Comparison of ENCODE assay signal across 24 cellular contexts in genomic region chr2:173311844-173312606, GRCh38.
"Had no signal": no experiment of that assay in that cellular context is flagged by ENCODE, and none has a peak within 500 bp of the region (broad histone marks: within the 10 kb centered on the region; RNA-seq: fewer than 3 reads in every experiment).

No MANE protein-coding gene starts in this region.

- H3K9ac ChIP-seq: KMS-11 had no signal

- H3K9me3 Mint-ChIP-seq: activated CD4-positive, alpha-beta memory T cell treated with anti-CD3 and anti-CD28 coated beads for 36 hours; activated CD4-positive, alpha-beta T cell treated with anti-CD3 and anti-CD28 coated beads, Interleukin-2, amount 10 ng/mL, durations not matched to agents 7 days and 5 days; activated naive CD4-positive, alpha-beta T cell treated with anti-CD3 and anti-CD28 coated beads for 36 hours; activated naive CD8-positive, alpha-beta T cell treated with anti-CD3 and anti-CD28 coated beads for 36 hours; activated T-helper 17 cell treated with anti-CD3 and anti-CD28 coated beads, Interleukin-2, amount 50 U/mL, for 72 hours had no signal

- H3K4me3 Mint-ChIP-seq: activated CD4-positive, alpha-beta memory T cell treated with anti-CD3 and anti-CD28 coated beads for 36 hours; activated CD4-positive, alpha-beta T cell treated with anti-CD3 and anti-CD28 coated beads, Interleukin-2, amount 10 ng/mL, durations not matched to agents 7 days and 5 days; activated naive CD4-positive, alpha-beta T cell treated with anti-CD3 and anti-CD28 coated beads for 36 hours; activated naive CD8-positive, alpha-beta T cell treated with anti-CD3 and anti-CD28 coated beads for 36 hours; activated T-helper 17 cell treated with anti-CD3 and anti-CD28 coated beads, Interleukin-2, amount 50 U/mL, for 72 hours; T-helper 17 cell had no signal

- H3K4me3 ChIP-seq: cardiac muscle cell, PC-9 had no signal

- H3K27ac Mint-ChIP-seq: activated CD4-positive, alpha-beta memory T cell treated with anti-CD3 and anti-CD28 coated beads for 36 hours; activated CD4-positive, alpha-beta T cell treated with anti-CD3 and anti-CD28 coated beads, Interleukin-2, amount 10 ng/mL, durations not matched to agents 7 days and 5 days; activated naive CD4-positive, alpha-beta T cell treated with anti-CD3 and anti-CD28 coated beads for 36 hours; activated naive CD8-positive, alpha-beta T cell treated with anti-CD3 and anti-CD28 coated beads for 36 hours; activated T-helper 17 cell treated with anti-CD3 and anti-CD28 coated beads, Interleukin-2, amount 50 U/mL, for 72 hours; T-helper 17 cell had no signal

- H3K36me3 Mint-ChIP-seq: activated CD4-positive, alpha-beta memory T cell treated with anti-CD3 and anti-CD28 coated beads for 36 hours; activated naive CD8-positive, alpha-beta T cell treated with anti-CD3 and anti-CD28 coated beads for 36 hours had no signal

- H3K36me3 ChIP-seq: brain microvascular endothelial cell, cardiac muscle cell had no signal

- ATAC-seq: activated T-helper 17 cell treated with anti-CD3 and anti-CD28 coated beads, Interleukin-2, amount 50 U/mL, for 72 hours; T-helper 17 cell had no signal

- H3K4me1 Mint-ChIP-seq: activated CD4-positive, alpha-beta T cell treated with anti-CD3 and anti-CD28 coated beads, Interleukin-2, amount 10 ng/mL, durations not matched to agents 7 days and 5 days; activated naive CD8-positive, alpha-beta T cell treated with anti-CD3 and anti-CD28 coated beads for 36 hours; activated T-helper 17 cell treated with anti-CD3 and anti-CD28 coated beads, Interleukin-2, amount 50 U/mL, for 72 hours; T-helper 17 cell had no signal

- DNase-seq: activated CD4-positive, alpha-beta memory T cell treated with anti-CD3 and anti-CD28 coated beads for 36 hours; activated CD4-positive, alpha-beta T cell treated with anti-CD3 and anti-CD28 coated beads, Interleukin-2, amount 10 ng/mL, durations not matched to agents 7 days and 5 days; activated CD4-positive, CD25-positive, alpha-beta regulatory T cell; activated CD8-positive, alpha-beta memory T cell treated with anti-CD3 and anti-CD28 coated beads for 24 hours; activated gamma-delta T cell; activated naive CD4-positive, alpha-beta T cell treated with anti-CD3 and anti-CD28 coated beads for 36 hours; activated naive CD8-positive, alpha-beta T cell treated with anti-CD3 and anti-CD28 coated beads for 36 hours; activated T-cell treated with anti-CD3 and anti-CD28 coated beads, Interleukin-2, amount 50 U/mL, for 48 hours; brain microvascular endothelial cell; NCI-H1092; NCI-H1417; NCI-H1930; NCI-H2171 treated with DMSO at 0.1 percent for 48 hours; NCI-H226; NCI-H526; NCI-H82; PC-9; SIG-M5; T-helper 17 cell; T1000 had no signal

- H3K4me2 ChIP-seq: KMS-11, PC-9 had no signal

- FAIRE-seq: TTC549 had no signal

- H3K27me3 Mint-ChIP-seq: activated naive CD8-positive, alpha-beta T cell treated with anti-CD3 and anti-CD28 coated beads for 36 hours had no signal

- H3K27me3 ChIP-seq: brain microvascular endothelial cell, cardiac muscle cell had no signal

- H3K27ac ChIP-seq: brain microvascular endothelial cell, cardiac muscle cell, KMS-11, PC-9 had no signal
